In genomic region chr5:181221105-181221791, GRCh38 we compare ENCODE assay signal across 8 cellular contexts. TPM values are rescaled to one million over a fixed set of nuclear protein-coding genes. Genes with fewer than 3 reads are reported as not detected.
DNase-seq lines count a peak whose midpoint lies in the region; ATAC-seq and TF ChIP-seq lines count a peak whose summit lies in the region.

No MANE protein-coding gene starts in this region.

- no peaks in the 10 kb centered on the region for H4K20me1 ChIP-seq in osteoblast (ENCODE audit: insufficient read depth, low read length)

- H2AFZ ChIP-seq in osteoblast (ENCODE audit: low read length), result no peak overlapping the region

- DNase-seq in CMK (ENCODE audit: low read depth) (peak; percentile 74), Peyer's patch (peak in 1 of 3 donors; percentile 67), osteoblast (ENCODE audit: insufficient read length, low spot score, missing footprints) (no peak), COLO829 (ENCODE audit: low spot score) (no peak)

- H3K27me3 ChIP-seq in Peyer's patch (no peaks in the 10 kb centered on the region), osteoblast (ENCODE audit: insufficient read depth, low read length) (no peaks in the 10 kb centered on the region)

- H3K9me3 ChIP-seq in Peyer's patch (no peaks in the 10 kb centered on the region), osteoblast (ENCODE audit: low read depth, low read length) (no peaks in the 10 kb centered on the region)

- ATAC-seq in HG02852 (IDR thresholded peaks at IDR 0.05; ENCODE audit: unreplicated experiment) (no peak), GM18517 (IDR thresholded peaks at IDR 0.05; ENCODE audit: unreplicated experiment) (no peak), HG03175 (IDR thresholded peaks at IDR 0.05; ENCODE audit: unreplicated experiment) (no peak)

- TF ChIP-seq CTCF in Peyer's patch (IDR thresholded peaks at IDR 0.05) (no peak), osteoblast (IDR thresholded peaks at IDR 0.05; ENCODE audit: extremely low read depth, low read depth, low read length) (no peak)

- H3K4me1 ChIP-seq in Peyer's patch (peaks cover 0 to 36% (median 9%) of the 10 kb centered on the region in 4 donors), osteoblast (ENCODE audit: insufficient read depth, low read length) (peaks cover 28% of the 10 kb centered on the region)

- TF ChIP-seq POLR2A in Peyer's patch (IDR thresholded peaks at IDR 0.05), result no peak

- peaks cover 27% of the 10 kb centered on the region for H3K79me2 ChIP-seq in osteoblast (ENCODE audit: insufficient read depth, low read length)

- H3K36me3 ChIP-seq in Peyer's patch, result no peaks in the 10 kb centered on the region
- H3K36me3 ChIP-seq in osteoblast (ENCODE audit: insufficient read depth, low read length), result peaks cover 4% of the 10 kb centered on the region

- H3K4me3 ChIP-seq in Peyer's patch (peak overlapping the region in 1 of 4 donors; percentile 82), osteoblast (ENCODE audit: insufficient read depth, low read length) (peak overlapping the region; percentile 7)

- peak overlapping the region; percentile 93 to 96 (median 94) for H3K27ac ChIP-seq in Peyer's patch
- peak overlapping the region; percentile 98 for H3K27ac ChIP-seq in cingulate gyrus (ENCODE audit: low read depth, low read length)
- H3K27ac ChIP-seq in osteoblast (ENCODE audit: low read depth, low read length), result no peak overlapping the region

- H3K4me2 ChIP-seq in osteoblast (ENCODE audit: insufficient read depth, low read length), result peak overlapping the region; percentile 97

RNA-seq across cellular contexts. Expression of gene TRIM41, which starts 1.8 kb away (rescaled TPM):
- total RNA-seq in Peyer's patch (10 to 100 TPM; 13.7 to 31.4 (median 21.8) TPM), osteoblast (12.4 and 15.9 TPM in 2 replicates)

RNA-seq across cellular contexts. Expression of gene TRIM7, which starts 16.3 kb away (rescaled TPM):
- total RNA-seq in Peyer's patch, result 1 to 10 TPM in 3 of 4 donors, under 1 TPM in 1; 0.88 to 2.6 (median 2.2) TPM
- total RNA-seq in osteoblast, result 0.29 and 0.72 TPM in 2 replicates

RNA-seq across cellular contexts. Expression of gene RACK1, which starts 22.5 kb away (rescaled TPM):
- total RNA-seq in Peyer's patch, result 1,000 to 10,000 TPM; 1,067 to 1,931 (median 1,321) TPM
- total RNA-seq in osteoblast, result 3,800 and 4,007 TPM in 2 replicates

RNA-seq across cellular contexts. Expression of gene TRIM52, which starts 39.7 kb away (rescaled TPM):
- total RNA-seq in Peyer's patch (10 to 100 TPM; 15.6 to 23.1 (median 20.3) TPM), osteoblast (6.8 and 7.2 TPM in 2 replicates)
